9 cellular contexts compared by ENCODE assay signal in genomic region chr1:234322979-234323378, GRCh38. TPM values are rescaled to one million over a fixed set of nuclear protein-coding genes. Genes with fewer than 3 reads are reported as not detected.
DNase-seq lines count a peak whose midpoint lies in the region; ATAC-seq and TF ChIP-seq lines count a peak whose summit lies in the region.
"Had no signal": no experiment of that assay in that cellular context is flagged by ENCODE, and none has a peak within 500 bp of the region (broad histone marks: within the 10 kb centered on the region; RNA-seq: fewer than 3 reads in every experiment).

No MANE protein-coding gene starts in this region.

- DNase-seq in GM06990 (ENCODE audit: extremely low read depth, insufficient read length) (peak; percentile 15), LNCaP clone FGC (ENCODE audit: low read depth) (peak; percentile 40), esophagus muscularis mucosa (ENCODE audit: extremely low spot score) (peak; percentile 89), LoVo (ENCODE audit: low spot score) (no peak), HK-2 (ENCODE audit: unreplicated experiment) (no peak)
- peak; percentile 64 for DNase-seq in stimulated activated CD4-positive, alpha-beta T cell treated with anti-CD3 and anti-CD28 coated beads, Interleukin-1b, Interleukin-23, amount 100 ng/mL, for 48 hours

- peak; percentile 64 for TF ChIP-seq CTCF in GM06990 (IDR thresholded peaks at IDR 0.05; ENCODE audit: insufficient read depth, low read length, poor library complexity, severe bottlenecking)
- peak; percentile 80 for TF ChIP-seq CTCF in LNCaP clone FGC (IDR thresholded peaks at IDR 0.05; ENCODE audit: control insufficient read depth, extremely low read depth, insufficient read depth)
- peak; percentile 37 for TF ChIP-seq CTCF in WI38 (IDR thresholded peaks at IDR 0.05; ENCODE audit: low read depth, low read length)
- TF ChIP-seq CTCF in esophagus muscularis mucosa (IDR thresholded peaks at IDR 0.05), result no peak

- 47% methylated on average over 11 of the region's 13 CpGs for WGBS in esophagus muscularis mucosa

- TF ChIP-seq EP300 in esophagus muscularis mucosa (IDR thresholded peaks at IDR 0.05), result no peak

- H3K4me1 ChIP-seq in esophagus muscularis mucosa, result peaks cover 3 to 8% (median 5%) of the 10 kb centered on the region in 4 donors

- H3K4me3 ChIP-seq in GM06990 (replicated peaks; ENCODE audit: low read depth, low read length), result no peak overlapping the region
- no peak overlapping the region for H3K4me3 ChIP-seq in LNCaP clone FGC (ENCODE audit: low read depth, low read length)
- H3K4me3 ChIP-seq in WI38 (ENCODE audit: low read depth, low read length), result no peak overlapping the region
- H3K4me3 ChIP-seq in esophagus muscularis mucosa, result no peak overlapping the region

- no peaks in the 10 kb centered on the region for H3K9me3 ChIP-seq in esophagus muscularis mucosa

- no peak for TF ChIP-seq POLR2A in esophagus muscularis mucosa (IDR thresholded peaks at IDR 0.05; ENCODE audit: low read depth)

- intact Hi-C loops in esophagus muscularis mucosa (cut with DNase I), result no loop called here

- H3K36me3 ChIP-seq in GM06990 (ENCODE audit: control insufficient read depth, insufficient read depth, low read length), result no peaks in the 10 kb centered on the region
- no peaks in the 10 kb centered on the region for H3K36me3 ChIP-seq in esophagus muscularis mucosa

- H3K27me3 ChIP-seq in GM06990 (replicated peaks; ENCODE audit: control insufficient read depth, insufficient read depth, low read length) (no peaks in the 10 kb centered on the region; the same call in 1 of the 2 replicates), esophagus muscularis mucosa (peaks cover 0 to 56% (median 0%) of the 10 kb centered on the region in 4 donors)

- ATAC-seq in GM18511 (IDR thresholded peaks at IDR 0.05; ENCODE audit: unreplicated experiment), result no peak
- ATAC-seq: naive thymus-derived CD8-positive, alpha-beta T cell had no signal

- no peak overlapping the region for H3K27ac ChIP-seq in esophagus muscularis mucosa (replicated peaks in 1 of 4)

RNA-seq across cellular contexts. Expression of gene COA6, which starts 50.3 kb away (rescaled TPM):
- total RNA-seq in esophagus muscularis mucosa, result 10 to 100 TPM in 3 of 4 donors, 1 to 10 TPM in 1; 9.4 to 18.3 (median 16.0) TPM

Comparison
In these comparisons a context has a peak if more than half of its experiments do, and no peak if none do; other contexts are left out.
1. DNase-seq: peak in GM06990 (single experiment), LNCaP clone FGC (single experiment), esophagus muscularis mucosa (single experiment) and stimulated activated CD4-positive, alpha-beta T cell treated with anti-CD3 and anti-CD28 coated beads, Interleukin-1b, Interleukin-23, amount 100 ng/mL, for 48 hours (single experiment); none in LoVo (single experiment) and HK-2 (single experiment).
2. CTCF ChIP-seq: peak in GM06990 (single experiment), LNCaP clone FGC (single experiment) and WI38 (single experiment); none in esophagus muscularis mucosa (0 of 3).